Comparison of ENCODE assay signal across 8 cellular contexts in the genomic region with DNA sequence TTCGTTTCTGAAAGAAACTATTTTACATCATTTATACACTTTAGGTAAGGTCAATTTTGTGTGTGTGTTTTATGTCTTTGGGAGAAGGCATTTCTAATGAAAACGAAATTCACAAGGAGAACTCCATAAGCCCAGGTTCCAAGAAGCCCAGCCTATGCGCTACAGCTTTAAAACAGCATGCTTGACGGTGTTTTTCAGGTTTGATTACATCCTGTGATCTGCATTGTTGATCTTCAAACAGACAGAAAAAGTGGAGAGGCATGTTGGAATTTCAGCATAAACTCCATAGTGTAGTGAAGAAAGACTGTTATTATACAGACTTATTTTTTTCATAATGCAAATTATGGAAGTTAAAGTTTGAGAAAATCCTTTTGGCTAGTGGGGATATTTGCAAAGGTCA.
"Had no signal": no experiment of that assay in that cellular context is flagged by ENCODE, and none has a peak within 500 bp of the region (broad histone marks: within the 10 kb centered on the region; RNA-seq: fewer than 3 reads in every experiment).

No MANE protein-coding gene starts in this region.

- H3K4me3 ChIP-seq: K562 had no signal

- ATAC-seq: HepG2, K562 had no signal

- H3K27ac Mint-ChIP-seq: IgD-negative memory B cell had no signal

- FAIRE-seq: HepG2, HTR-8/SVneo, K562 had no signal

- DNase-seq: IMR-90, KBM-7, KG1 had no signal

- H3K36me3 Mint-ChIP-seq: IgD-negative memory B cell had no signal

- H3K4me3 Mint-ChIP-seq: IgD-negative memory B cell had no signal

- H3K4me1 Mint-ChIP-seq: IgD-negative memory B cell had no signal

- H3K27ac ChIP-seq: HL-60 had no signal
